15 cellular contexts compared by ENCODE assay signal in genomic region chr15:67916051-67916374, GRCh38.
A peak's percentile ranks its signal among the peaks of the same experiment; 100 is the strongest.
DNase-seq lines count a peak whose midpoint lies in the region; ATAC-seq and TF ChIP-seq lines count a peak whose summit lies in the region.
"Had no signal": no experiment of that assay in that cellular context is flagged by ENCODE, and none has a peak within 500 bp of the region (broad histone marks: within the 10 kb centered on the region; RNA-seq: fewer than 3 reads in every experiment).

No MANE protein-coding gene starts in this region.

- TF ChIP-seq CTCF in IMR-90 (conservative IDR thresholded peaks at IDR 0.05; ENCODE audit: low read depth, low read length) (no peak), mesothelial cell of epicardium (IDR thresholded peaks at IDR 0.05; ENCODE audit: unreplicated experiment) (no peak), foreskin keratinocyte (conservative IDR thresholded peaks at IDR 0.05) (no peak)

- no peak overlapping the region for H2BK5ac ChIP-seq in IMR-90 (ENCODE audit: low read depth, low read length, poor library complexity, severe bottlenecking)

- TF ChIP-seq RAD21 in IMR-90 (IDR thresholded peaks at IDR 0.05; ENCODE audit: low read length), result no peak

- peak overlapping the region; percentile 98 for H3K27ac Mint-ChIP-seq in mesothelial cell of epicardium
- H3K27ac Mint-ChIP-seq: B cell had no signal

- H3K36me3 Mint-ChIP-seq in mesothelial cell of epicardium, result no peaks in the 10 kb centered on the region

- H2BK120ac ChIP-seq in IMR-90 (ENCODE audit: low read depth, low read length), result 0 out of 2 replicates have a peak overlapping the region, but pooled peaks have one; percentile 38

- no peak for ATAC-seq in IMR-90 (ENCODE audit: low read depth)
- ATAC-seq in foreskin keratinocyte, result no peak

- H3K9me3 Mint-ChIP-seq in mesothelial cell of epicardium, result peaks cover 6% of the 10 kb centered on the region

- no peak for TF ChIP-seq POLR2A in IMR-90 (IDR thresholded peaks at IDR 0.05; ENCODE audit: low read depth, low read length)

- H2AK5ac ChIP-seq in IMR-90 (ENCODE audit: low read depth, low read length), result no peak overlapping the region

- H2BK15ac ChIP-seq in IMR-90 (ENCODE audit: low read depth, low read length), result no peak overlapping the region

- H3K9me1 ChIP-seq in IMR-90 (ENCODE audit: insufficient read depth, low read length), result no peaks in the 10 kb centered on the region; the same call in 1 of the 2 replicates

- H3K27ac ChIP-seq in IMR-90 (ENCODE audit: insufficient read depth, low read length) (peak overlapping the region; percentile 40; the same call in 1 of the 2 replicates), duodenal mucosa (ENCODE audit: low read depth, low read length) (peak overlapping the region; percentile 30), substantia nigra (ENCODE audit: low read depth, low read length, poor library complexity, severe bottlenecking) (peak overlapping the region; percentile 31), foreskin keratinocyte (no peak overlapping the region)
- no peak overlapping the region for H3K27ac ChIP-seq in effector memory CD4-positive, alpha-beta T cell (ENCODE audit: insufficient read depth, low read length, poor library complexity, severe bottlenecking)
- H3K27ac ChIP-seq: neutrophil had no signal

- H3K36me3 ChIP-seq in IMR-90 (ENCODE audit: control insufficient read depth, insufficient read depth, low read length) (no peaks in the 10 kb centered on the region), duodenal mucosa (ENCODE audit: control insufficient read depth in 1 of 2, insufficient read depth in 2 of 2, low read length in 2 of 2) (no peaks in the 10 kb centered on the region)
- no peaks in the 10 kb centered on the region for H3K36me3 ChIP-seq in effector memory CD4-positive, alpha-beta T cell (ENCODE audit: control insufficient read depth, insufficient read depth, low read length)
- H3K36me3 ChIP-seq: neutrophil had no signal

- peak overlapping the region; percentile 0; the same call in 1 of the 2 replicates for H3K18ac ChIP-seq in IMR-90 (ENCODE audit: low read depth, low read length)

- no peak overlapping the region for H3K23ac ChIP-seq in IMR-90 (ENCODE audit: low read depth, low read length)

- no peak overlapping the region for H4K91ac ChIP-seq in IMR-90 (ENCODE audit: insufficient read depth, low read depth, low read length)

- DNase-seq in IMR-90, result no peak
- no peak for DNase-seq in mesothelial cell of epicardium (ENCODE audit: low spot score in 2 of 2, unreplicated experiment in 2 of 2)
- DNase-seq in substantia nigra (lab: John Stamatoyannopoulos, UW), result no peak
- DNase-seq in foreskin keratinocyte, result no peak
- DNase-seq in superior temporal gyrus (ENCODE audit: extremely low spot score), result no peak
- no peak for DNase-seq in effector memory CD4-positive, alpha-beta T cell
- no peak for DNase-seq in HPDE6-E6E7 (ENCODE audit: extremely low spot score)
- DNase-seq: activated CD8-positive, alpha-beta memory T cell treated with anti-CD3 and anti-CD28 coated beads for 24 hours; activated naive CD4-positive, alpha-beta T cell; NCI-H1436 treated with DMSO at 0.1 percent for 48 hours; NCI-H524 treated with DMSO at 0.1 percent for 48 hours had no signal

- no peak overlapping the region for H3K56ac ChIP-seq in IMR-90 (ENCODE audit: extremely low read depth, insufficient read depth, low read length)

- H2AFZ ChIP-seq in IMR-90 (replicated peaks; ENCODE audit: low read length, poor library complexity), result no peak overlapping the region

- H4K20me1 ChIP-seq in IMR-90 (ENCODE audit: insufficient read depth, low read length), result no peaks in the 10 kb centered on the region

- intact Hi-C loops in IMR-90 (cut with micrococcal nuclease), result no loop called here

- CTCF ChIA-PET in IMR-90 (lab: Yijun Ruan, JAX), result no interaction called here

- peak overlapping the region in 1 of 2 experiments; percentile 54; a peak in 2 of 4 replicates for H4K8ac ChIP-seq in IMR-90 (ENCODE audit: low read depth in 2 of 2, low read length in 2 of 2)

- 0 out of 2 replicates have a peak overlapping the region, but pooled peaks have one; percentile 1 for H2BK20ac ChIP-seq in IMR-90 (ENCODE audit: low read depth, low read length)

- H3K4me2 ChIP-seq in IMR-90 (ENCODE audit: low read depth, low read length), result peak overlapping the region; percentile 2; the same call in 1 of the 2 replicates

- BruUV-seq in IMR-90 (replicated peaks; lab: Mats Ljungman, UMichigan), result no TSS peak

- H3K14ac ChIP-seq in IMR-90 (replicated peaks; ENCODE audit: low read depth, low read length), result no peak overlapping the region

- H3K9me3 ChIP-seq in IMR-90 (ENCODE audit: control insufficient read depth, insufficient read depth, low read length) (peaks cover 3% of the 10 kb centered on the region), duodenal mucosa (ENCODE audit: control insufficient read depth in 1 of 2, low read length in 2 of 2) (no peaks in the 10 kb centered on the region)
- H3K9me3 ChIP-seq in effector memory CD4-positive, alpha-beta T cell (ENCODE audit: control insufficient read depth, low read length), result no peaks in the 10 kb centered on the region

- no peak overlapping the region for H3K9ac ChIP-seq in IMR-90 (ENCODE audit: low read depth, low read length)
- H3K9ac ChIP-seq in duodenal mucosa (ENCODE audit: low read depth in 1 of 2, low read length in 2 of 2), result no peak overlapping the region

- dilution Hi-C loops in IMR-90 (cut with HindIII; ENCODE audit: low sequenced_read_pairs, unreplicated experiment), result no loop called here

- no peaks in the 10 kb centered on the region for H3K27me3 Mint-ChIP-seq in mesothelial cell of epicardium (ENCODE audit: low read depth)
- H3K27me3 Mint-ChIP-seq: B cell; central memory CD8-positive, alpha-beta T cell had no signal

- H4K5ac ChIP-seq in IMR-90 (ENCODE audit: low read depth, low read length), result peak overlapping the region; percentile 1; the same call in 1 of the 2 replicates

- peaks cover 59% of the 10 kb centered on the region for H3K4me1 Mint-ChIP-seq in mesothelial cell of epicardium
- H3K4me1 Mint-ChIP-seq: B cell; central memory CD8-positive, alpha-beta T cell had no signal

- H3K4ac ChIP-seq in IMR-90 (ENCODE audit: low read depth, low read length), result no peak overlapping the region; the same call in 1 of the 2 replicates

- H3K4me3 ChIP-seq in IMR-90 (ENCODE audit: insufficient read depth, low read depth, low read length) (no peak overlapping the region), duodenal mucosa (ENCODE audit: low read depth in 1 of 2, low read length in 2 of 2) (no peak overlapping the region)
- no peak overlapping the region for H3K4me3 ChIP-seq in effector memory CD4-positive, alpha-beta T cell (ENCODE audit: insufficient read depth, low read depth, low read length, poor library complexity, severe bottlenecking)

- POLR2A ChIA-PET in IMR-90 (lab: Charles Lee; ENCODE audit: unreplicated experiment), result no interaction called here

- no peak overlapping the region for H2AK9ac ChIP-seq in IMR-90 (replicated peaks; ENCODE audit: low read depth, low read length, poor library complexity)

- H3K79me1 ChIP-seq in IMR-90 (ENCODE audit: low read depth in 1 of 2, low read length in 2 of 2), result no peaks in the 10 kb centered on the region

- H3K4me1 ChIP-seq in IMR-90 (ENCODE audit: control insufficient read depth, insufficient read depth, low read length) (peaks cover 19% of the 10 kb centered on the region), duodenal mucosa (ENCODE audit: control insufficient read depth in 1 of 2, insufficient read depth in 2 of 2, low read length in 2 of 2) (peaks cover 12 to 18% of the 10 kb centered on the region in 2 donors), foreskin keratinocyte (no peaks in the 10 kb centered on the region)
- no peaks in the 10 kb centered on the region for H3K4me1 ChIP-seq in effector memory CD4-positive, alpha-beta T cell (ENCODE audit: control insufficient read depth, insufficient read depth, low read length, poor library complexity, severe bottlenecking)

- no peaks in the 10 kb centered on the region for H3K27me3 ChIP-seq in IMR-90 (ENCODE audit: control insufficient read depth, insufficient read depth, low read length)
- H3K27me3 ChIP-seq in duodenal mucosa (ENCODE audit: control insufficient read depth in 1 of 2, insufficient read depth in 2 of 2, low read length in 2 of 2), result no peaks in the 10 kb centered on the region
- H3K27me3 ChIP-seq in foreskin keratinocyte, result no peaks in the 10 kb centered on the region
- H3K27me3 ChIP-seq in effector memory CD4-positive, alpha-beta T cell (replicated peaks; ENCODE audit: control insufficient read depth, insufficient read depth, low read length, poor library complexity, severe bottlenecking), result no peaks in the 10 kb centered on the region
- H3K27me3 ChIP-seq: neutrophil had no signal

- H3K4me3 Mint-ChIP-seq in mesothelial cell of epicardium, result no peak overlapping the region
- H3K4me3 Mint-ChIP-seq: B cell; central memory CD8-positive, alpha-beta T cell had no signal

- in situ Hi-C loops in IMR-90 (cut with MboI; ENCODE audit: low sequenced_read_pairs), result no loop called here

TF ChIP-seq in IMR-90, 13 proteins besides CTCF, POLR2A, EP300 and RAD21 (continues in another document):
- no peak for TF ChIP-seq NFE2L2 (IDR thresholded peaks at IDR 0.05; ENCODE audit: low read depth, low read length)
- no peak for TF ChIP-seq RFX5 (IDR thresholded peaks at IDR 0.05; ENCODE audit: low read depth, low read length)
- TF ChIP-seq CEBPB (IDR thresholded peaks at IDR 0.05; ENCODE audit: low read depth, low read length), result no peak
- no peak for TF ChIP-seq CHD1 (IDR thresholded peaks at IDR 0.05; ENCODE audit: low read depth, low read length)
- TF ChIP-seq SMC3 (IDR thresholded peaks at IDR 0.05; ENCODE audit: low read depth, low read length), result no peak
- no peak for TF ChIP-seq MAFK (IDR thresholded peaks at IDR 0.05; ENCODE audit: low read depth, low read length)
- no peak for TF ChIP-seq MXI1 (IDR thresholded peaks at IDR 0.05; ENCODE audit: borderline replicate concordance, low read depth, low read length)
- TF ChIP-seq RCOR1 (IDR thresholded peaks at IDR 0.05; ENCODE audit: insufficient replicate concordance, low read length), result no peak
- no peak for TF ChIP-seq BHLHE40 (IDR thresholded peaks at IDR 0.05; ENCODE audit: low read depth, low read length)
- no peak for TF ChIP-seq MAZ (IDR thresholded peaks at IDR 0.05; ENCODE audit: borderline replicate concordance, low read depth, low read length)
- no peak for TF ChIP-seq FOS (IDR thresholded peaks at IDR 0.05; ENCODE audit: low read depth, low read length)
- TF ChIP-seq USF2 (IDR thresholded peaks at IDR 0.05; ENCODE audit: low read depth, low read length), result no peak

Comparison
In these comparisons a context has a peak if more than half of its experiments do, and no peak if none do; other contexts are left out.
1. H3K27ac ChIP-seq: peak in IMR-90 (single experiment), duodenal mucosa (single experiment) and substantia nigra (single experiment); none in foreskin keratinocyte (single experiment) and effector memory CD4-positive, alpha-beta T cell (single experiment).